In the genomic region with DNA sequence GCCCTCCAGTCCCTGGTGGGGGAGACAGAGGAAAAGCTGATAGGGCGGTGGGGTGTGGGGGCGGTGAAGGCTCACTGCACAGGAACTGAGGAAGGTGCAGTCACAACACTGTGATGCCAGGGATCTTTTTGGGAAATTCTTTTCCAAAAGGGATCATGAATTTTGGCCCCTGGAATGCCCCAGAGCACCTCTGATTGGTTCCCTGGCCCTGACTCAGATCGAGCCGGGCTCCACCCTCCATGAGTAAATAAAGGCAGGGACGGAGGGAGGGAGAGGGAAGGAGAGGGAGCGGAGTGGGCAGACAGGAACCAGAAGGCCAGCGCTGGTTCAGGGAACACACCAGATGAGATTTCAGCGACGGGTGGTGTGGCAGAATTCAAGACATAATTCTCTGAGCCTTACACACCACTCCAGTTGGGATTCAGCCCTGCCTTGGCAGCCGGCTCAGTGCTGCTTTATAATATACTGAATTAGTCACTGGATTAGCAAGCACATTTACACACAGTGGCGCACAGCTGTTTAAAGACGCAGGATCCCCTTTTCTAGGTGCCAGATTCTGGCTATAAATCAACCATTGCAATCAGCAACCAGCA, we compare ENCODE assay signal across 8 cellular contexts.
DNase-seq lines count a peak whose midpoint lies in the region; ATAC-seq and TF ChIP-seq lines count a peak whose summit lies in the region.

No MANE protein-coding gene starts in this region.

- in situ Hi-C loops in GM13976 (cut with MboI; ENCODE audit: low sequenced_read_pairs, unreplicated experiment), result no loop called here

- intact Hi-C loops in aorta (cut with DNase I), result loop anchor here in 1 of 2 donors (5.0 kb wide), 1 partner anchor 210 kb away; no protein-coding TSS in a partner anchor

- CTCF ChIA-PET in AG04449 (lab: Yijun Ruan, JAX) (interaction anchor here (0.8 to 5.1 kb wide), 4 partner anchors 9 to 199 kb away, joined by 3 to 39 read pairs (median 3); no protein-coding TSS in a partner anchor), T-cell (lab: Charles Lee) (interaction anchor here (0.5 to 5.2 kb wide), 6 partner anchors 13 to 260 kb away, joined by 3 to 45 read pairs (median 5); no protein-coding TSS in a partner anchor)

- H3K27me3 ChIP-seq in endocrine pancreas (ENCODE audit: control insufficient read depth, insufficient read depth, low read length) (no peaks in the 10 kb centered on the region), mucosa of rectum (ENCODE audit: control insufficient read depth in 2 of 2, insufficient read depth in 2 of 2, low read length in 2 of 2) (no peaks in the 10 kb centered on the region), aorta (ENCODE audit: control insufficient read depth in 1 of 2, insufficient read depth in 2 of 2, low read length in 1 of 2) (no peaks in the 10 kb centered on the region)

- peak overlapping the region; percentile 90 to 92 for H3K27ac ChIP-seq in mucosa of rectum (ENCODE audit: low read depth in 2 of 2, low read length in 2 of 2)
- H3K27ac ChIP-seq in aorta (ENCODE audit: low read depth in 1 of 2, low read length in 2 of 2), result peak overlapping the region; percentile 69 to 97

- peaks cover 72% of the 10 kb centered on the region for H3K36me3 Mint-ChIP-seq in T-cell

- H3K9me3 ChIP-seq in endocrine pancreas (ENCODE audit: control insufficient read depth, low read length) (no peaks in the 10 kb centered on the region), mucosa of rectum (ENCODE audit: control insufficient read depth in 2 of 2, low read length in 2 of 2) (no peaks in the 10 kb centered on the region), aorta (ENCODE audit: control insufficient read depth, low read length) (no peaks in the 10 kb centered on the region)

- DNase-seq in AG04449 (ENCODE audit: low read depth, low spot score), result peak; percentile 84
- DNase-seq in HFF-Myc (ENCODE audit: extremely low read depth, low read depth), result peak; percentile 94
- DNase-seq in T-cell, result peak in 11 of 34 experiments; percentile 28 to 59 (median 48)
- DNase-seq in aorta, result peak; percentile 95
- no peak for DNase-seq in activated gamma-delta T cell treated with Interleukin-2 at 50 U/mL for 16 hours
- DNase-seq in GM13976 (ENCODE audit: low spot score), result no peak

- peak; percentile 7 to 26 (median 18) for ATAC-seq in T-cell (replicated peaks in 1 of 4)
- ATAC-seq in aorta (ENCODE audit: low FRiP score), result peak; percentile 90

- peaks cover 97 to 100% (median 99%) of the 10 kb centered on the region in 3 donors for H3K4me1 Mint-ChIP-seq in T-cell

- H3K36me3 ChIP-seq in endocrine pancreas (ENCODE audit: control insufficient read depth, insufficient read depth, low read length) (no peaks in the 10 kb centered on the region), mucosa of rectum (ENCODE audit: control insufficient read depth in 2 of 2, insufficient read depth in 2 of 2, low read length in 2 of 2) (no peaks in the 10 kb centered on the region), aorta (ENCODE audit: control insufficient read depth in 1 of 2, insufficient read depth in 2 of 2, low read length in 1 of 2) (no peaks in the 10 kb centered on the region)

- no peak for TF ChIP-seq CTCF in AG04449 (IDR thresholded peaks at IDR 0.05; ENCODE audit: insufficient read depth, low read length, missing control alignments)
- no peak for TF ChIP-seq CTCF in HFF-Myc (IDR thresholded peaks at IDR 0.05; ENCODE audit: low read depth, low read length, missing control alignments)
- TF ChIP-seq CTCF in GM13976 (IDR thresholded peaks at IDR 0.05; ENCODE audit: borderline replicate concordance, control extremely low read depth, extremely low read depth, insufficient read depth, missing control alignments), result no peak

- H3K4me1 ChIP-seq in endocrine pancreas (ENCODE audit: control insufficient read depth, insufficient read depth, low read length), result peaks cover 22% of the 10 kb centered on the region
- peaks cover 55 to 59% of the 10 kb centered on the region in 2 donors for H3K4me1 ChIP-seq in mucosa of rectum (ENCODE audit: control insufficient read depth in 2 of 2, insufficient read depth in 2 of 2, low read length in 2 of 2)
- H3K4me1 ChIP-seq in aorta (ENCODE audit: control insufficient read depth in 1 of 2, insufficient read depth in 2 of 2, low read length in 2 of 2), result peaks cover 8 to 9% of the 10 kb centered on the region in 2 donors

- H3K27ac Mint-ChIP-seq in T-cell, result peak overlapping the region; percentile 96 to 98

- 6% methylated on average over 12 of the region's 12 CpGs for WGBS in aorta, 2 donors

- H3K9ac ChIP-seq in endocrine pancreas (ENCODE audit: control insufficient read depth, insufficient read depth, low read length), result peak overlapping the region; percentile 1
- H3K9ac ChIP-seq in mucosa of rectum (ENCODE audit: low read depth in 1 of 2, low read length in 2 of 2), result peak overlapping the region; percentile 48 to 72

- H3K9me3 Mint-ChIP-seq in T-cell, result no peaks in the 10 kb centered on the region

- H3K4me3 Mint-ChIP-seq in T-cell, result peak overlapping the region; percentile 82 to 99 (median 98)

- POLR2A ChIA-PET in AG04449 (lab: Yijun Ruan, JAX), result no interaction called here
- POLR2A ChIA-PET in T-cell (lab: Charles Lee), result interaction anchor here (0.6 to 7.1 kb wide), 5 partner anchors 9 to 54 kb away, joined by 3 to 86 read pairs (median 4); no protein-coding TSS in a partner anchor

- H3K4me3 ChIP-seq in AG04449 (ENCODE audit: low read depth, low read length) (peak overlapping the region; percentile 43), HFF-Myc (replicated peaks; ENCODE audit: low read depth, low read length) (peak overlapping the region; percentile 19), endocrine pancreas (ENCODE audit: control insufficient read depth, insufficient read depth, low read length) (no peak overlapping the region), mucosa of rectum (ENCODE audit: low read length in 2 of 2) (peak overlapping the region; percentile 37 to 68), aorta (ENCODE audit: low read length in 2 of 2) (no peak overlapping the region)

- H3K27me3 Mint-ChIP-seq in T-cell, result no peaks in the 10 kb centered on the region

Comparison
In these comparisons a context has a peak if more than half of its experiments do, and no peak if none do; other contexts are left out.
1. DNase-seq: peak in AG04449 (single experiment), HFF-Myc (single experiment) and aorta (2 of 2); none in activated gamma-delta T cell treated with Interleukin-2 at 50 U/mL for 16 hours (single experiment) and GM13976 (single experiment).
2. H3K4me3 ChIP-seq: peak in AG04449 (single experiment), HFF-Myc (single experiment) and mucosa of rectum (2 of 2); none in endocrine pancreas (single experiment) and aorta (0 of 2).